In the genomic region with DNA sequence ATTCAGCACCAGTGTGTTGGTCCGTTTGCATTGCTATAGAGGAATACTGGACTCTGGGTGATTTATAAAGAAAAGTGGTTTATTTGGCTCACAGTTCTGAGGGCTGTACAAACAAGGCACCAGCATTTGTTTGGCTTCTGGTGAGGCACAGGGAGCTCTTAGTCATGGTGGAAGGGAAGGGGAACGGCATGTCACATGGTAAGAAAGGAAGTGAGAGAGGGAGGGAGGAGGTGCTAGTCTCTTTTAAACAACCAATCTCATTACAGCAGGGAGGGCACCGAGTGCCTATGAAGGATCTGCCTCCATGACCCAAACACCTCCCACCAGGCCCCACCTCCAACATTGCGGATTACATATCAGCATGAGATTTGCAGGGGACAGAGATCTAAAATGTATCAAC, we compare ENCODE assay signal across 11 cellular contexts.
DNase-seq lines count a peak whose midpoint lies in the region; ATAC-seq and TF ChIP-seq lines count a peak whose summit lies in the region.
"Had no signal": no experiment of that assay in that cellular context is flagged by ENCODE, and none has a peak within 500 bp of the region (broad histone marks: within the 10 kb centered on the region; RNA-seq: fewer than 3 reads in every experiment).

No MANE protein-coding gene starts in this region.

- H3K4me1 Mint-ChIP-seq in T-cell, result peaks cover 8 to 17% (median 15%) of the 10 kb centered on the region in 3 donors
- H3K4me1 Mint-ChIP-seq in T-helper 17 cell, result peaks cover 8% of the 10 kb centered on the region
- H3K4me1 Mint-ChIP-seq: stimulated activated memory B cell treated with anti-CD40 and anti-IgM and Interleukin-4, amounts not matched to agents 10 μg/mL and 1 μg/mL and 100 μg/mL, for 72 hours had no signal

- no peaks in the 10 kb centered on the region for H3K9me3 Mint-ChIP-seq in T-cell
- H3K9me3 Mint-ChIP-seq: CD8-positive, alpha-beta memory T cell had no signal

- H3K27me3 ChIP-seq in HL-60 (ENCODE audit: insufficient read depth, poor library complexity, severe bottlenecking), result no peaks in the 10 kb centered on the region

- H3K27ac Mint-ChIP-seq in T-cell (no peak overlapping the region), T-helper 17 cell (no peak overlapping the region)
- H3K27ac Mint-ChIP-seq: CD8-positive, alpha-beta memory T cell; stimulated activated memory B cell treated with anti-CD40 and anti-IgM and Interleukin-4, amounts not matched to agents 10 μg/mL and 1 μg/mL and 100 μg/mL, for 72 hours had no signal

- DNase-seq in Ammon's horn (ENCODE audit: low spot score) (peak; percentile 33), HL-60 (ENCODE audit: low read depth in 1 of 2, low spot score in 1 of 2) (peak; percentile 34 to 41), RKO (ENCODE audit: low spot score) (peak; percentile 42), iris pigment epithelial cell (ENCODE audit: low read depth) (peak; percentile 55), T-cell (no peak), substantia nigra (lab: John Stamatoyannopoulos, UW) (no peak), T-helper 17 cell (no peak), OCI-M2 (lab: John Stamatoyannopoulos, UW; ENCODE audit: unreplicated experiment) (no peak)
- DNase-seq: CD8-positive, alpha-beta memory T cell; NCI-H2171 treated with DMSO at 0.1 percent for 48 hours had no signal

- no peak overlapping the region for H3K4me3 ChIP-seq in HL-60 (replicated peaks; ENCODE audit: insufficient read depth, low read length)

- no peaks in the 10 kb centered on the region for H3K27me3 Mint-ChIP-seq in T-cell
- H3K27me3 Mint-ChIP-seq in T-helper 17 cell, result peaks cover 3% of the 10 kb centered on the region

- H3K4me3 Mint-ChIP-seq in T-cell (no peak overlapping the region), T-helper 17 cell (no peak overlapping the region)
- H3K4me3 Mint-ChIP-seq: CD8-positive, alpha-beta memory T cell; stimulated activated memory B cell treated with anti-CD40 and anti-IgM and Interleukin-4, amounts not matched to agents 10 μg/mL and 1 μg/mL and 100 μg/mL, for 72 hours had no signal

- CTCF ChIA-PET in T-cell (lab: Charles Lee), result interaction anchor here in 1 of 2 donors (0.6 kb wide), 1 partner anchor 43 kb away, joined by 5 read pairs; no protein-coding TSS in a partner anchor

- POLR2A ChIA-PET in T-cell (lab: Charles Lee), result no interaction called here

- 0 out of 2 replicates have a peak overlapping the region, but pooled peaks have one; percentile 2 for H3K27ac ChIP-seq in HL-60 (replicated peaks)
- no peak overlapping the region for H3K27ac ChIP-seq in substantia nigra (ENCODE audit: low read depth, low read length, poor library complexity, severe bottlenecking)

- H3K9me3 ChIP-seq in T-helper 17 cell (ENCODE audit: control insufficient read depth, low read length, poor library complexity, severe bottlenecking), result no peaks in the 10 kb centered on the region

- no peak for ATAC-seq in T-cell (replicated peaks in 1 of 4)
- ATAC-seq in T-helper 17 cell, result no peak
- ATAC-seq: stimulated activated memory B cell treated with anti-CD40 and anti-IgM and Interleukin-4, amounts not matched to agents 10 μg/mL and 1 μg/mL and 100 μg/mL, for 72 hours had no signal

- no peak for TF ChIP-seq CTCF in HL-60 (IDR thresholded peaks at IDR 0.05; ENCODE audit: insufficient read depth, low read length)

- no peaks in the 10 kb centered on the region for H3K36me3 Mint-ChIP-seq in T-cell
- peaks cover 2% of the 10 kb centered on the region for H3K36me3 Mint-ChIP-seq in T-helper 17 cell (ENCODE audit: low read depth)
- H3K36me3 Mint-ChIP-seq: stimulated activated memory B cell treated with anti-CD40 and anti-IgM and Interleukin-4, amounts not matched to agents 10 μg/mL and 1 μg/mL and 100 μg/mL, for 72 hours had no signal

Comparison
In these comparisons a context has a peak if more than half of its experiments do, and no peak if none do; other contexts are left out.
1. DNase-seq: peak in Ammon's horn (single experiment), HL-60 (2 of 2), RKO (single experiment) and iris pigment epithelial cell (single experiment); none in T-cell (0 of 34), substantia nigra (0 of 49), T-helper 17 cell (0 of 3) and OCI-M2 (single experiment).